In the genomic region with DNA sequence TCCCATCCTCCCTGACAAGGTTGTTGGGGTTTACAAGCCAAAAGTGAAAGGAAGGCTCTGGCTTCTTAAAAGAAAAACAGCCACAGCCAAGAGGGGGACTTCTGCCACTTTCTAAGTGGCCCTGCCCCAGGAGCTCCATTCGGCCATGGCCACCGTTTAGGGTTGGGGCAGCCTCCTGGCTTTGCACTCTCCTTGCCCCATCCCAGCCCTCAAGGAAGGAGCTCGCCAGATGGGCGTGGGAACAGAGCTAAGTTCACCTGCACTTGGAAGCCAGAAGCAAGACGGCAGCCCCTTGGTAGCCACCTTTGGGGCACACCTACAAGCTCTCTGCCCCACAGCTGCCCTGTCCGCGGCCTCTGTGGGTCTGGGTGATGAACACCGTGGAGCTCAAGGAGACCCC, we compare ENCODE assay signal across 35 cellular contexts.
"Had no signal": no experiment of that assay in that cellular context is flagged by ENCODE, and none has a peak within 500 bp of the region (broad histone marks: within the 10 kb centered on the region; RNA-seq: fewer than 3 reads in every experiment).

No MANE protein-coding gene starts in this region.

- ATAC-seq: activated naive CD4-positive, alpha-beta T cell treated with anti-CD3 and anti-CD28 coated beads, Interleukin-2, amount 50 U/mL, for 72 hours; activated naive CD8-positive, alpha-beta T cell treated with anti-CD3 and anti-CD28 coated beads, Interleukin-2, amount 50 U/mL, for 24 hours; activated T-cell treated with anti-CD3 and anti-CD28 coated beads, Interleukin-2, amount 50 U/mL, for 4 hours; activated T-cell treated with anti-CD3 and anti-CD28 coated beads, Interleukin-2, amount 50 U/mL, for 72 hours; activated T-helper 17 cell treated with anti-CD3 and anti-CD28 coated beads, Interleukin-2, amount 50 U/mL, for 72 hours; body of pancreas had no signal

- H3K4me1 ChIP-seq: adrenal gland, ascending aorta, breast epithelium had no signal

- H3K27me3 ChIP-seq: adrenal gland, ascending aorta, body of pancreas, brain microvascular endothelial cell, cardiac muscle cell had no signal

- DNase-seq: activated effector memory CD4-positive, alpha-beta T cell treated with anti-CD3 and anti-CD28 coated beads, Interleukin-2, amount 50 U/mL, for 16 hours; activated effector memory CD4-positive, alpha-beta T cell treated with Interleukin-2 at 50 U/mL for 16 hours; activated gamma-delta T cell; activated gamma-delta T cell treated with Interleukin-2 at 50 U/mL for 16 hours; activated naive CD4-positive, alpha-beta T cell; activated naive CD4-positive, alpha-beta T cell treated with anti-CD3 and anti-CD28 coated beads for 36 hours; activated naive CD4-positive, alpha-beta T cell treated with anti-CD3 and anti-CD28 coated beads, Interleukin-2, amount 10 ng/mL, durations not matched to agents 7 days and 5 days; activated naive CD4-positive, alpha-beta T cell treated with anti-CD3 and anti-CD28 coated beads, Interleukin-2, amount 50 U/mL, for 16 hours; activated naive CD4-positive, alpha-beta T cell treated with Interleukin-2 at 50 U/mL for 16 hours; activated naive CD8-positive, alpha-beta T cell treated with anti-CD3 and anti-CD28 coated beads for 36 hours; activated naive CD8-positive, alpha-beta T cell treated with anti-CD3 and anti-CD28 coated beads, Interleukin-2, amount 10 ng/mL, durations not matched to agents 7 days and 5 days; activated naive CD8-positive, alpha-beta T cell treated with anti-CD3 and anti-CD28 coated beads, Interleukin-2, amount 50 U/mL, for 24 hours; activated T-cell treated with anti-CD3 and anti-CD28 coated beads for 4 hours; activated T-cell treated with anti-CD3 and anti-CD28 coated beads, Interleukin-2, amount 50 U/mL, for 1 hour; activated T-cell treated with anti-CD3 and anti-CD28 coated beads, Interleukin-2, amount 50 U/mL, for 24 hours; activated T-cell treated with anti-CD3 and anti-CD28 coated beads, Interleukin-2, amount 50 U/mL, for 4 hours; activated T-cell treated with anti-CD3 and anti-CD28 coated beads, Interleukin-2, amount 50 U/mL, for 48 hours; activated T-cell treated with anti-CD3 and anti-CD28 coated beads, Interleukin-2, amount 50 U/mL, for 72 hours; adrenal gland; amniotic stem cell; amygdala; anterior cingulate cortex; aorta; body of pancreas; brain microvascular endothelial cell; caudate nucleus; central memory CD4-positive, alpha-beta T cell; cerebellar nuclear complex had no signal

- H3K4me3 ChIP-seq: adrenal gland, ascending aorta, body of pancreas, breast epithelium, cardiac muscle cell had no signal

- H3K27ac ChIP-seq: adrenal gland, ascending aorta, body of pancreas, brain microvascular endothelial cell, breast epithelium, cardiac muscle cell had no signal

- H3K36me3 ChIP-seq: adrenal gland, ascending aorta, brain microvascular endothelial cell, breast epithelium had no signal

- FAIRE-seq: astrocyte, bronchial epithelial cell had no signal

- H3K9me3 ChIP-seq: adrenal gland, ascending aorta, body of pancreas, breast epithelium had no signal
